In genomic region chr3:128215290-128215689, GRCh38 we compare ENCODE assay signal across 2 cellular contexts.
TF ChIP-seq lines count a peak whose summit lies in the region.

No MANE protein-coding gene starts in this region.

TF ChIP-seq in SK-N-SH, 30 proteins besides CTCF, POLR2A, EP300 and RAD21 (continued from another document):
- peak; percentile 61; the same call in 1 of the 2 replicates for TF ChIP-seq REST (IDR thresholded peaks at IDR 0.05; ENCODE audit: low read depth, low read length)

TF ChIP-seq in SK-N-SH treated with all-trans-retinoic acid at 6 μM for 48 hours, 23 proteins besides CTCF, POLR2A, EP300 and RAD21 (continued from another document):
- TF ChIP-seq TSHZ2 (CRISPR knock-in tag; IDR thresholded peaks at IDR 0.05), result no peak
- TF ChIP-seq OSR1 (CRISPR knock-in tag; IDR thresholded peaks at IDR 0.05), result no peak
- TF ChIP-seq CSDC2 (CRISPR knock-in tag; IDR thresholded peaks at IDR 0.05), result no peak
- TF ChIP-seq ZFP3 (CRISPR knock-in tag; IDR thresholded peaks at IDR 0.05), result no peak
- TF ChIP-seq ZFP30 (CRISPR knock-in tag; IDR thresholded peaks at IDR 0.05), result no peak
- TF ChIP-seq TOX (CRISPR knock-in tag; IDR thresholded peaks at IDR 0.05; ENCODE audit: borderline replicate concordance), result no peak
